27 cellular contexts compared by ENCODE assay signal in genomic region chrX:31545726-31546125, GRCh38.
DNase-seq lines count a peak whose midpoint lies in the region; ATAC-seq and TF ChIP-seq lines count a peak whose summit lies in the region.
"Had no signal": no experiment of that assay in that cellular context is flagged by ENCODE, and none has a peak within 500 bp of the region (broad histone marks: within the 10 kb centered on the region; RNA-seq: fewer than 3 reads in every experiment).

No MANE protein-coding gene starts in this region.

- H3K4me1 ChIP-seq in breast epithelium: no peaks in the 10 kb centered on the region
- H3K4me1 ChIP-seq: esophagus muscularis mucosa, left ventricle myocardium inferior, vagina had no signal

- no peak for DNase-seq in MCF 10A (ENCODE audit: unreplicated experiment)
- no peak for DNase-seq in breast epithelium (ENCODE audit: low spot score in 2 of 2)
- DNase-seq in brain microvascular endothelial cell: no peak
- DNase-seq in iris pigment epithelial cell (ENCODE audit: low read depth): peak; percentile 73
- DNase-seq in GF-D8 (lab: John Stamatoyannopoulos, UW): no peak
- no peak for DNase-seq in WERI-Rb-1
- DNase-seq in NCI-H2196 (lab: John Stamatoyannopoulos, UW; ENCODE audit: unreplicated experiment): no peak
- DNase-seq: activated CD4-positive, alpha-beta T cell treated with anti-CD3 and anti-CD28 coated beads, Interleukin-2, amount 10 ng/mL, durations not matched to agents 24 days and 14 days; activated naive CD8-positive, alpha-beta T cell treated with anti-CD3 and anti-CD28 coated beads, Interleukin-2, amount 50 U/mL, for 24 hours; activated T-cell treated with anti-CD3 and anti-CD28 coated beads, Interleukin-2, amount 50 U/mL, for 48 hours; CD4-positive, CD25-positive, alpha-beta regulatory T cell; effector memory CD4-positive, alpha-beta T cell; Karpas-422; left ventricle myocardium inferior; midbrain; natural killer cell; NCI-H146; NCI-H510A had no signal

- H3K27ac ChIP-seq in breast epithelium: no peak overlapping the region
- peak overlapping the region; percentile 68 for H3K27ac ChIP-seq in brain microvascular endothelial cell
- no peak overlapping the region for H3K27ac ChIP-seq in WERI-Rb-1
- H3K27ac ChIP-seq: 22Rv1, esophagus muscularis mucosa, HL-60, left ventricle myocardium inferior, vagina, VCaP had no signal

- BruUV-seq in MCF 10A (replicated peaks; lab: Mats Ljungman, UMichigan): no TSS peak

- no peaks in the 10 kb centered on the region for H3K9me3 ChIP-seq in breast epithelium
- H3K9me3 ChIP-seq in WERI-Rb-1 (ENCODE audit: severe bottlenecking): no peaks in the 10 kb centered on the region
- H3K9me3 ChIP-seq: esophagus muscularis mucosa, left ventricle myocardium inferior, vagina had no signal

- in situ Hi-C loops in brain microvascular endothelial cell (cut with HindIII; ENCODE audit: low pct_ligation_motif_present, low sequenced_read_pairs): no loop called here

- ATAC-seq in GM21529 (IDR thresholded peaks at IDR 0.05; ENCODE audit: unreplicated experiment): no peak
- ATAC-seq: activated naive CD8-positive, alpha-beta T cell treated with anti-CD3 and anti-CD28 coated beads, Interleukin-2, amount 50 U/mL, for 24 hours; HCT116; natural killer cell; Right ventricle myocardium inferior had no signal

- H3K36me3 ChIP-seq in breast epithelium (no peaks in the 10 kb centered on the region), brain microvascular endothelial cell (replicated peaks) (no peaks in the 10 kb centered on the region), WERI-Rb-1 (no peaks in the 10 kb centered on the region)
- H3K36me3 ChIP-seq: esophagus muscularis mucosa, left ventricle myocardium inferior, vagina had no signal

- H3K9me3 Mint-ChIP-seq in MCF 10A (ENCODE audit: unreplicated experiment): no peaks in the 10 kb centered on the region
- H3K9me3 Mint-ChIP-seq: activated CD4-positive, alpha-beta T cell treated with anti-CD3 and anti-CD28 coated beads, Interleukin-2, amount 10 ng/mL, durations not matched to agents 24 days and 14 days; activated naive CD8-positive, alpha-beta T cell treated with anti-CD3 and anti-CD28 coated beads, Interleukin-2, amount 50 U/mL, for 24 hours had no signal

- POLR2A ChIA-PET in MCF 10A (lab: Yijun Ruan, JAX): no interaction called here

- no peaks in the 10 kb centered on the region for H3K27me3 Mint-ChIP-seq in MCF 10A (ENCODE audit: insufficient read depth, unreplicated experiment)
- H3K27me3 Mint-ChIP-seq: activated CD4-positive, alpha-beta T cell treated with anti-CD3 and anti-CD28 coated beads, Interleukin-2, amount 10 ng/mL, durations not matched to agents 24 days and 14 days; activated naive CD8-positive, alpha-beta T cell treated with anti-CD3 and anti-CD28 coated beads, Interleukin-2, amount 50 U/mL, for 24 hours; CD4-positive, CD25-positive, alpha-beta regulatory T cell; stimulated activated naive CD8-positive, alpha-beta T cell treated with anti-CD3 and anti-CD28 coated beads, Interleukin-15, Interleukin-2, amounts not matched to agents 100 ng/mL and 50 ng/mL, for 24 hours had no signal

- CTCF ChIA-PET in MCF 10A (lab: Yijun Ruan, JAX): interaction anchor here (0.5 kb wide), 1 partner anchor 268 kb away, joined by 4 read pairs; no protein-coding TSS in a partner anchor

- H3K4me1 Mint-ChIP-seq in MCF 10A (ENCODE audit: insufficient read depth, unreplicated experiment): no peaks in the 10 kb centered on the region
- H3K4me1 Mint-ChIP-seq: activated CD4-positive, alpha-beta T cell treated with anti-CD3 and anti-CD28 coated beads, Interleukin-2, amount 10 ng/mL, durations not matched to agents 24 days and 14 days; activated naive CD8-positive, alpha-beta T cell treated with anti-CD3 and anti-CD28 coated beads, Interleukin-2, amount 50 U/mL, for 24 hours; CD4-positive, CD25-positive, alpha-beta regulatory T cell; natural killer cell had no signal

- no peak for TF ChIP-seq POLR2A in breast epithelium (IDR thresholded peaks at IDR 0.05)

- no peak overlapping the region for H3K4me3 Mint-ChIP-seq in MCF 10A (ENCODE audit: unreplicated experiment)
- H3K4me3 Mint-ChIP-seq: activated CD4-positive, alpha-beta T cell treated with anti-CD3 and anti-CD28 coated beads, Interleukin-2, amount 10 ng/mL, durations not matched to agents 24 days and 14 days; activated naive CD8-positive, alpha-beta T cell treated with anti-CD3 and anti-CD28 coated beads, Interleukin-2, amount 50 U/mL, for 24 hours; CD4-positive, CD25-positive, alpha-beta regulatory T cell; natural killer cell; stimulated activated naive CD8-positive, alpha-beta T cell treated with anti-CD3 and anti-CD28 coated beads, Interleukin-15, Interleukin-2, amounts not matched to agents 100 ng/mL and 50 ng/mL, for 24 hours had no signal

- intact Hi-C loops in MCF 10A (cut with micrococcal nuclease) (loop anchor here (1.0 kb wide), 1 partner anchor 64 kb away; no protein-coding TSS in a partner anchor), breast epithelium (cut with DNase I; ENCODE audit: low total_unique reads) (loop anchor here (5.0 kb wide), 1 partner anchor 392 kb away; no protein-coding TSS in a partner anchor)

- no peak overlapping the region for H3K4me3 ChIP-seq in breast epithelium
- no peak overlapping the region for H3K4me3 ChIP-seq in brain microvascular endothelial cell (ENCODE audit: low read depth, low read length)
- no peak overlapping the region for H3K4me3 ChIP-seq in WERI-Rb-1 (ENCODE audit: low read depth, low read length)
- H3K4me3 ChIP-seq: esophagus muscularis mucosa, left ventricle myocardium inferior, vagina had no signal

- TF ChIP-seq CTCF in MCF 10A (IDR thresholded peaks at IDR 0.05; ENCODE audit: unreplicated experiment) (no peak), breast epithelium (IDR thresholded peaks at IDR 0.05) (no peak), brain microvascular endothelial cell (IDR thresholded peaks at IDR 0.05; ENCODE audit: low read depth, low read length, missing control alignments) (no peak), WERI-Rb-1 (IDR thresholded peaks at IDR 0.05; ENCODE audit: low read depth, low read length) (no peak)

- H3K27ac Mint-ChIP-seq in MCF 10A (ENCODE audit: low read depth, unreplicated experiment): peak overlapping the region; percentile 26
- H3K27ac Mint-ChIP-seq: activated CD4-positive, alpha-beta T cell treated with anti-CD3 and anti-CD28 coated beads, Interleukin-2, amount 10 ng/mL, durations not matched to agents 24 days and 14 days; activated naive CD8-positive, alpha-beta T cell treated with anti-CD3 and anti-CD28 coated beads, Interleukin-2, amount 50 U/mL, for 24 hours; CD4-positive, CD25-positive, alpha-beta regulatory T cell; natural killer cell; stimulated activated naive CD8-positive, alpha-beta T cell treated with anti-CD3 and anti-CD28 coated beads, Interleukin-15, Interleukin-2, amounts not matched to agents 100 ng/mL and 50 ng/mL, for 24 hours had no signal

- peaks cover 0 to 4% of the 10 kb centered on the region in 2 donors for H3K27me3 ChIP-seq in breast epithelium
- H3K27me3 ChIP-seq in brain microvascular endothelial cell (replicated peaks): no peaks in the 10 kb centered on the region
- no peaks in the 10 kb centered on the region for H3K27me3 ChIP-seq in WERI-Rb-1 (ENCODE audit: insufficient read depth, low read depth, severe bottlenecking)
- H3K27me3 ChIP-seq: esophagus muscularis mucosa, vagina had no signal

- H3K36me3 Mint-ChIP-seq in MCF 10A (ENCODE audit: insufficient read depth, unreplicated experiment): no peaks in the 10 kb centered on the region
- H3K36me3 Mint-ChIP-seq: CD4-positive, CD25-positive, alpha-beta regulatory T cell; natural killer cell had no signal
